ENCODE assay signal across 8 cellular contexts in genomic region chr5:73564018-73564417, GRCh38. TPM values are rescaled to one million over a fixed set of nuclear protein-coding genes. Genes with fewer than 3 reads are reported as not detected.
DNase-seq lines count a peak whose midpoint lies in the region; ATAC-seq and TF ChIP-seq lines count a peak whose summit lies in the region.

No MANE protein-coding gene starts in this region.

- peak overlapping the region; percentile 55 for H3K4me2 ChIP-seq in neuronal stem cell (ENCODE audit: insufficient read depth, low read length, poor library complexity, severe bottlenecking)

- no peak overlapping the region for H2BK120ac ChIP-seq in neuronal stem cell (ENCODE audit: low read depth, low read length)

- intact Hi-C loops in CD8-positive, alpha-beta T cell (cut with DNase I, micrococcal nuclease), result loop anchor here (2.0 to 10.0 kb wide), 8 partner anchors 65 to 1979 kb away; partner anchors contain the start of genes MRPS27 (in 2 of the 2), PTCD2 (in 2 of the 2), BTF3 (in 1 of the 2) and CERT1 (in 1 of the 2)
- intact Hi-C loops in dorsolateral prefrontal cortex (cut with DNase I), result loop anchor here in 1 of 2 donors (10.0 kb wide), 1 partner anchor 1201 kb away; the partner anchor contains the start of genes GFM2 and NSA2

- H3K9ac ChIP-seq in neuronal stem cell (ENCODE audit: low read depth, low read length, poor library complexity), result peak overlapping the region; percentile 24

- WGBS in neuronal stem cell (ENCODE audit: extremely low coverage in 2 of 2, insufficient read length in 2 of 2, insufficient replicate concordance in 1 of 2), 2 donors, result no CpG with 5 or more reads among the region's 3 CpGs

- H3K27ac Mint-ChIP-seq in CD8-positive, alpha-beta T cell, result peak overlapping the region; percentile 100

- CTCF ChIA-PET in CD8-positive, alpha-beta T cell (lab: Charles Lee), result interaction anchor here (0.5 kb wide), 1 partner anchor 126 kb away, joined by 3 read pairs; no protein-coding TSS in a partner anchor

- H3K4me1 Mint-ChIP-seq in CD8-positive, alpha-beta T cell (ENCODE audit: low read depth), result peaks cover 58% of the 10 kb centered on the region

- POLR2A ChIA-PET in CD8-positive, alpha-beta T cell (lab: Charles Lee), result interaction anchor here (1.9 kb wide), 1 partner anchor 65 kb away, joined by 6 read pairs; the partner anchor contains the start of gene BTF3

- no peak for ATAC-seq in CD8-positive, alpha-beta T cell
- ATAC-seq in GM19324 (IDR thresholded peaks at IDR 0.05; ENCODE audit: low FRiP score, unreplicated experiment), result no peak
- no peak for ATAC-seq in GM19455 (IDR thresholded peaks at IDR 0.05; ENCODE audit: unreplicated experiment)

- no peak overlapping the region for H2BK5ac ChIP-seq in neuronal stem cell (ENCODE audit: low read length)

- peaks cover 12% of the 10 kb centered on the region for H3K36me3 ChIP-seq in CD8-positive, alpha-beta T cell (ENCODE audit: insufficient read depth, low read length)
- H3K36me3 ChIP-seq in neuronal stem cell (replicated peaks in 1 of 2; ENCODE audit: control insufficient read depth in 2 of 2, insufficient read depth in 2 of 2, low read length in 2 of 2), result peaks cover 7 to 56% of the 10 kb centered on the region in 2 donors

- no peak overlapping the region for H3K4me3 ChIP-seq in CD8-positive, alpha-beta T cell (ENCODE audit: low read depth, low read length)
- H3K4me3 ChIP-seq in NB4 (ENCODE audit: low read depth, low read length) (peak overlapping the region; percentile 100), dorsolateral prefrontal cortex (peak overlapping the region; percentile 63 to 99 (median 92)), neuronal stem cell (ENCODE audit: low read length in 2 of 2) (peak overlapping the region in 1 of 2 donors; percentile 64)

- no peak for TF ChIP-seq POLR2A in NB4 (IDR thresholded peaks at IDR 0.05; ENCODE audit: extremely low read depth, insufficient read length)

- H4K91ac ChIP-seq in neuronal stem cell (ENCODE audit: low read depth, low read length, poor library complexity), result no peak overlapping the region

- no peak overlapping the region for H3K14ac ChIP-seq in neuronal stem cell (ENCODE audit: low read length)

- no peaks in the 10 kb centered on the region for H3K9me3 Mint-ChIP-seq in CD8-positive, alpha-beta T cell

- H3K27me3 Mint-ChIP-seq in CD8-positive, alpha-beta T cell (ENCODE audit: low read depth), result no peaks in the 10 kb centered on the region

- H3K27me3 ChIP-seq in CD8-positive, alpha-beta T cell (ENCODE audit: insufficient read depth, low read length), result no peaks in the 10 kb centered on the region
- H3K27me3 ChIP-seq in dorsolateral prefrontal cortex (no peaks in the 10 kb centered on the region), neuronal stem cell (ENCODE audit: control insufficient read depth in 3 of 3, insufficient read depth in 3 of 3, low read depth in 1 of 3, low read length in 3 of 3) (no peaks in the 10 kb centered on the region)

- no peak overlapping the region for H4K8ac ChIP-seq in neuronal stem cell (ENCODE audit: low read depth, low read length)

- no peak overlapping the region for H2AK5ac ChIP-seq in neuronal stem cell (ENCODE audit: low read depth, low read length)

- H3K18ac ChIP-seq in neuronal stem cell (ENCODE audit: low read length), result no peak overlapping the region

- H3K4me1 ChIP-seq in CD8-positive, alpha-beta T cell (ENCODE audit: insufficient read depth, low read length), result peaks cover 26% of the 10 kb centered on the region
- H3K4me1 ChIP-seq in neuronal stem cell (ENCODE audit: control insufficient read depth in 2 of 2, insufficient read depth in 1 of 2, low read depth in 1 of 2, low read length in 2 of 2), result peaks cover 2 to 7% of the 10 kb centered on the region in 2 donors

- H3K36me3 Mint-ChIP-seq in CD8-positive, alpha-beta T cell, result peaks cover 46% of the 10 kb centered on the region

- H3K4ac ChIP-seq in neuronal stem cell (ENCODE audit: low read length), result no peak overlapping the region

- no peak overlapping the region for H2BK12ac ChIP-seq in neuronal stem cell (ENCODE audit: low read length)

- DNase-seq in CD8-positive, alpha-beta T cell, result no peak
- DNase-seq in NB4 (ENCODE audit: low read depth), result peak; percentile 4
- DNase-seq in dorsolateral prefrontal cortex, result no peak
- no peak for DNase-seq in neuronal stem cell (ENCODE audit: low spot score)
- DNase-seq in stimulated activated CD4-positive, alpha-beta T cell treated with anti-CD3 and anti-CD28 coated beads, Interleukin-12 subunit alpha, Interleukin-12 subunit beta, amount 100 ng/mL, for 4 hours, result no peak
- no peak for DNase-seq in DMS 273 treated with DMSO at 0.1 percent for 48 hours (lab: John Stamatoyannopoulos, UW)

- no peak for TF ChIP-seq CTCF in CD8-positive, alpha-beta T cell (IDR thresholded peaks at IDR 0.05)
- TF ChIP-seq CTCF in NB4 (IDR thresholded peaks at IDR 0.05; ENCODE audit: low read depth, low read length), result no peak
- TF ChIP-seq CTCF in dorsolateral prefrontal cortex (IDR thresholded peaks at IDR 0.05 in 54 of 56, conservative IDR thresholded peaks at IDR 0.05 in 2 of 56; ENCODE audit: low read depth in 1 of 56, partially characterized antibody in 56 of 56), result no peak

- peak overlapping the region; percentile 100 for H3K4me3 Mint-ChIP-seq in CD8-positive, alpha-beta T cell

- H3K27ac ChIP-seq in CD8-positive, alpha-beta T cell (ENCODE audit: low read depth, low read length), result no peak overlapping the region
- H3K27ac ChIP-seq in dorsolateral prefrontal cortex, result peak overlapping the region in 5 of 59 donors; percentile 30 to 98 (median 93)
- H3K27ac ChIP-seq in neuronal stem cell (replicated peaks; ENCODE audit: low read length), result no peak overlapping the region

- no peaks in the 10 kb centered on the region for H3K9me3 ChIP-seq in CD8-positive, alpha-beta T cell (ENCODE audit: low read length)
- H3K9me3 ChIP-seq in neuronal stem cell (replicated peaks in 1 of 2; ENCODE audit: control insufficient read depth in 2 of 2, insufficient read depth in 1 of 2, low read depth in 1 of 2, low read length in 2 of 2), result no peaks in the 10 kb centered on the region

- no peak overlapping the region for H2BK15ac ChIP-seq in neuronal stem cell (ENCODE audit: low read length)

- no peaks in the 10 kb centered on the region for H3K79me1 ChIP-seq in neuronal stem cell (ENCODE audit: low read depth, low read length)

- H3K23ac ChIP-seq in neuronal stem cell (ENCODE audit: low read depth, low read length, poor library complexity), result no peak overlapping the region

- H2AFZ ChIP-seq in neuronal stem cell (ENCODE audit: low read length), result no peak overlapping the region

RNA-seq across cellular contexts. Expression of gene ANKRA2, which starts 1.4 kb away (rescaled TPM):
- total RNA-seq in CD8-positive, alpha-beta T cell, result 10 to 100 TPM; 43.4 to 44.1 TPM
- total RNA-seq in dorsolateral prefrontal cortex, result 10 to 100 TPM; 11.5 to 36.8 (median 22.4) TPM
- polyA plus RNA-seq in neuronal stem cell (2013, experiment 1 of 2), result 28.0 TPM
- polyA plus RNA-seq in neuronal stem cell (2013, experiment 2 of 2), result 30.7 TPM

RNA-seq across cellular contexts. Expression of gene UTP15, which starts 1.5 kb away (rescaled TPM):
- total RNA-seq in CD8-positive, alpha-beta T cell, result 10 to 100 TPM; 60.9 to 69.1 TPM
- 10 to 100 TPM; 11.8 to 28.0 (median 18.2) TPM for total RNA-seq in dorsolateral prefrontal cortex
- polyA plus RNA-seq in neuronal stem cell (2013, experiment 1 of 2), result 10.4 TPM
- 10.0 TPM for polyA plus RNA-seq in neuronal stem cell (2013, experiment 2 of 2)
